Comparison of ENCODE assay signal across 8 cellular contexts in genomic region chr10:114623661-114624294, GRCh38. TPM values are rescaled to one million over a fixed set of nuclear protein-coding genes. Genes with fewer than 3 reads are reported as not detected.
DNase-seq lines count a peak whose midpoint lies in the region; ATAC-seq and TF ChIP-seq lines count a peak whose summit lies in the region.

No MANE protein-coding gene starts in this region.

- TF ChIP-seq CTCF in endothelial cell (IDR thresholded peaks at IDR 0.05; ENCODE audit: unreplicated experiment) = no peak
- no peak for TF ChIP-seq CTCF in omental fat pad (IDR thresholded peaks at IDR 0.05)

- peaks cover 2% of the 10 kb centered on the region for H3K27me3 Mint-ChIP-seq in endothelial cell (ENCODE audit: unreplicated experiment)
- H3K27me3 Mint-ChIP-seq in activated T-helper 2 cell treated with anti-CD3 and anti-CD28 coated beads, Interferon-gamma antibody, Interleukin-2, Interleukin-4, amounts not matched to agents 10 μg/mL and 5 μg/mL and 100 μg/mL, durations not matched to agents 14 hours and 24 hours and 36 hours (ENCODE audit: low read depth) = peaks cover 18% of the 10 kb centered on the region

- H3K9me3 Mint-ChIP-seq in endothelial cell (ENCODE audit: unreplicated experiment) = no peaks in the 10 kb centered on the region
- H3K9me3 Mint-ChIP-seq in activated T-helper 2 cell treated with anti-CD3 and anti-CD28 coated beads, Interferon-gamma antibody, Interleukin-2, Interleukin-4, amounts not matched to agents 10 μg/mL and 5 μg/mL and 100 μg/mL, durations not matched to agents 14 hours and 24 hours and 36 hours = peaks cover 21% of the 10 kb centered on the region

- no peak overlapping the region for H3K4me3 Mint-ChIP-seq in endothelial cell (ENCODE audit: unreplicated experiment)
- H3K4me3 Mint-ChIP-seq in activated T-helper 2 cell treated with anti-CD3 and anti-CD28 coated beads, Interferon-gamma antibody, Interleukin-2, Interleukin-4, amounts not matched to agents 10 μg/mL and 5 μg/mL and 100 μg/mL, durations not matched to agents 14 hours and 24 hours and 36 hours (ENCODE audit: low read depth) = no peak overlapping the region

- intact Hi-C loops in activated T-helper 2 cell treated with anti-CD3 and anti-CD28 coated beads, Interferon-gamma antibody, Interleukin-2, Interleukin-4, amounts not matched to agents 10 μg/mL and 5 μg/mL and 100 μg/mL, durations not matched to agents 14 hours and 24 hours and 36 hours (cut with micrococcal nuclease) = no loop called here

- peak overlapping the region; percentile 1 for H3K27ac Mint-ChIP-seq in endothelial cell (ENCODE audit: unreplicated experiment)
- no peak overlapping the region for H3K27ac Mint-ChIP-seq in activated T-helper 2 cell treated with anti-CD3 and anti-CD28 coated beads, Interferon-gamma antibody, Interleukin-2, Interleukin-4, amounts not matched to agents 10 μg/mL and 5 μg/mL and 100 μg/mL, durations not matched to agents 14 hours and 24 hours and 36 hours

- DNase-seq in DMS53 treated with DMSO at 0.1 percent for 48 hours (lab: John Stamatoyannopoulos, UW; ENCODE audit: unreplicated experiment) (peak; percentile 58), NCI-H2107 (lab: John Stamatoyannopoulos, UW) (peak; percentile 9), endothelial cell (ENCODE audit: low spot score) (no peak), omental fat pad (ENCODE audit: low spot score) (no peak), NCI-H2227 treated with DMSO at 0.1 percent for 48 hours (lab: John Stamatoyannopoulos, UW) (no peak)
- no peak for DNase-seq in activated T-helper 2 cell treated with anti-CD3 and anti-CD28 coated beads, Interferon-gamma antibody, Interleukin-2, Interleukin-4, amounts not matched to agents 10 μg/mL and 5 μg/mL and 100 μg/mL, durations not matched to agents 14 hours and 24 hours and 36 hours (ENCODE audit: low spot score)

- H3K4me1 Mint-ChIP-seq in endothelial cell (ENCODE audit: unreplicated experiment) = peaks cover 6% of the 10 kb centered on the region
- peaks cover 21% of the 10 kb centered on the region for H3K4me1 Mint-ChIP-seq in activated T-helper 2 cell treated with anti-CD3 and anti-CD28 coated beads, Interferon-gamma antibody, Interleukin-2, Interleukin-4, amounts not matched to agents 10 μg/mL and 5 μg/mL and 100 μg/mL, durations not matched to agents 14 hours and 24 hours and 36 hours (ENCODE audit: low read depth)

- ATAC-seq in omental fat pad (ENCODE audit: low FRiP score) (peak; percentile 54), GM18511 (IDR thresholded peaks at IDR 0.05; ENCODE audit: unreplicated experiment) (no peak), GM21447 (IDR thresholded peaks at IDR 0.05; ENCODE audit: unreplicated experiment) (no peak)

- H3K36me3 Mint-ChIP-seq in endothelial cell (ENCODE audit: low read depth, unreplicated experiment) = no peaks in the 10 kb centered on the region
- peaks cover 15% of the 10 kb centered on the region for H3K36me3 Mint-ChIP-seq in activated T-helper 2 cell treated with anti-CD3 and anti-CD28 coated beads, Interferon-gamma antibody, Interleukin-2, Interleukin-4, amounts not matched to agents 10 μg/mL and 5 μg/mL and 100 μg/mL, durations not matched to agents 14 hours and 24 hours and 36 hours (ENCODE audit: low read depth)

RNA-seq across cellular contexts. Expression of gene ABLIM1, which starts 34.3 kb away (rescaled TPM):
- total RNA-seq in endothelial cell (ENCODE audit: unreplicated experiment) (55.9 TPM), omental fat pad (100 to 1,000 TPM; 122 to 257 (median 138) TPM)
- 37.9 and 39.8 TPM in 2 replicates for total RNA-seq in activated T-helper 2 cell treated with anti-CD3 and anti-CD28 coated beads, Interferon-gamma antibody, Interleukin-2, Interleukin-4, amounts not matched to agents 10 μg/mL and 5 μg/mL and 100 μg/mL, durations not matched to agents 14 hours and 24 hours and 36 hours

Comparison
In these comparisons a context has a peak if more than half of its experiments do, and no peak if none do; other contexts are left out.
1. DNase-seq: peak in DMS53 treated with DMSO at 0.1 percent for 48 hours (single experiment) and NCI-H2107 (single experiment); none in endothelial cell (single experiment), omental fat pad (single experiment), activated T-helper 2 cell treated with anti-CD3 and anti-CD28 coated beads, Interferon-gamma antibody, Interleukin-2, Interleukin-4, amounts not matched to agents 10 μg/mL and 5 μg/mL and 100 μg/mL, durations not matched to agents 14 hours and 24 hours and 36 hours (single experiment) and NCI-H2227 treated with DMSO at 0.1 percent for 48 hours (single experiment).